ENCODE assay signal across 8 cellular contexts in genomic region chr5:163458778-163459405, GRCh38. TPM values are rescaled to one million over a fixed set of nuclear protein-coding genes. Genes with fewer than 3 reads are reported as not detected.
A peak's percentile ranks its signal among the peaks of the same experiment; 100 is the strongest.
DNase-seq lines count a peak whose midpoint lies in the region; ATAC-seq, FAIRE-seq and TF ChIP-seq lines count a peak whose summit lies in the region.
"Had no signal": no experiment of that assay in that cellular context is flagged by ENCODE, and none has a peak within 500 bp of the region (broad histone marks: within the 10 kb centered on the region; RNA-seq: fewer than 3 reads in every experiment).

No MANE protein-coding gene starts in this region.

- 23 to 32% (median 24%) methylated on average over 6 of the region's 6 CpGs for WGBS in small intestine, 3 donors

- no peak for TF ChIP-seq CTCF in HFF-Myc (IDR thresholded peaks at IDR 0.05; ENCODE audit: low read depth, low read length, missing control alignments)
- no peak for TF ChIP-seq CTCF in fibroblast of the aortic adventitia (IDR thresholded peaks at IDR 0.05; ENCODE audit: insufficient read depth, low read length)

- peaks cover 0 to 3% of the 10 kb centered on the region in 2 donors for H3K36me3 ChIP-seq in small intestine (ENCODE audit: control insufficient read depth in 2 of 2, insufficient read depth in 2 of 2, low read length in 2 of 2)

- no peak for ATAC-seq in GM18517 (IDR thresholded peaks at IDR 0.05; ENCODE audit: unreplicated experiment)

- H3K27ac ChIP-seq in small intestine (ENCODE audit: low read depth in 1 of 2, low read length in 1 of 2): peak overlapping the region in 1 of 2 donors; percentile 93

- DNase-seq in HFF-Myc (ENCODE audit: extremely low read depth, low read depth): no peak
- peak; percentile 16 for DNase-seq in SW480 (ENCODE audit: low spot score)
- no peak for DNase-seq in fibroblast of the aortic adventitia (ENCODE audit: low read depth)
- peak; percentile 20 for DNase-seq in small intestine
- no peak for DNase-seq in T-helper 9 cell
- no peak for DNase-seq in head of caudate nucleus

- no peaks in the 10 kb centered on the region for H3K27me3 ChIP-seq in small intestine (ENCODE audit: control insufficient read depth in 2 of 2, insufficient read depth in 2 of 2, low read length in 2 of 2)

- H3K4me3 ChIP-seq in HFF-Myc (replicated peaks; ENCODE audit: low read depth, low read length) (peak overlapping the region; percentile 62), fibroblast of the aortic adventitia (ENCODE audit: low read depth, low read length) (peak overlapping the region; percentile 84), small intestine (ENCODE audit: low read depth in 1 of 2, low read length in 2 of 2) (peak overlapping the region; percentile 58 to 73)

- intact Hi-C loops in head of caudate nucleus (cut with DNase I): no loop called here

- no peaks in the 10 kb centered on the region for H3K9me3 ChIP-seq in small intestine (ENCODE audit: control insufficient read depth, low read depth)

- H3K4me1 ChIP-seq in small intestine (ENCODE audit: control insufficient read depth in 2 of 2, insufficient read depth in 1 of 2, low read depth in 1 of 2, low read length in 1 of 2): peaks cover 0 to 2% of the 10 kb centered on the region in 2 donors

- no peak for FAIRE-seq in small intestine (lab: Jason Lieb, UNC)
- FAIRE-seq: TTC549 had no signal

RNA-seq across cellular contexts. Expression of gene NUDCD2, which starts 1.0 kb away (rescaled TPM):
- 8.5 and 9.1 TPM in 2 replicates for total RNA-seq in fibroblast of the aortic adventitia (ENCODE audit: low replicate concordance)
- 10 to 100 TPM in 1 of 3 donors, 1 to 10 TPM in 2; 4.1 to 10.9 (median 4.2) TPM for polyA plus RNA-seq in small intestine

RNA-seq across cellular contexts. Expression of gene HMMR, which starts 1.5 kb away (rescaled TPM):
- 1.2 and 37.2 TPM in 2 replicates for total RNA-seq in fibroblast of the aortic adventitia (ENCODE audit: low replicate concordance)
- 10 to 100 TPM in 1 of 3 donors, 1 to 10 TPM in 2; 1.1 to 22.5 (median 1.3) TPM for polyA plus RNA-seq in small intestine

RNA-seq across cellular contexts. Expression of gene CCNG1, which starts 21.5 kb away (rescaled TPM):
- total RNA-seq in fibroblast of the aortic adventitia (ENCODE audit: low replicate concordance): 258 and 719 TPM in 2 replicates
- polyA plus RNA-seq in small intestine: 100 to 1,000 TPM; 126 to 266 (median 262) TPM

RNA-seq across cellular contexts. Expression of gene MAT2B, which starts 46.5 kb away (rescaled TPM):
- 31.6 and 74.7 TPM in 2 replicates for total RNA-seq in fibroblast of the aortic adventitia (ENCODE audit: low replicate concordance)
- polyA plus RNA-seq in small intestine: 10 to 100 TPM; 71.5 to 89.9 (median 76.2) TPM

Comparison
In these comparisons a context has a peak if more than half of its experiments do, and no peak if none do; other contexts are left out.
1. DNase-seq: peak in SW480 (single experiment) and small intestine (single experiment); none in HFF-Myc (single experiment), fibroblast of the aortic adventitia (single experiment), T-helper 9 cell (single experiment) and head of caudate nucleus (0 of 42).
2. Peak in every context shown above with its lines, with median percentiles within 50 percentile points of each other: H3K4me3 ChIP-seq.